9 cellular contexts compared by ENCODE assay signal in genomic region chr7:134690016-134690415, GRCh38. TPM values are rescaled to one million over a fixed set of nuclear protein-coding genes. Genes with fewer than 3 reads are reported as not detected.
A peak's percentile ranks its signal among the peaks of the same experiment; 100 is the strongest.
DNase-seq lines count a peak whose midpoint lies in the region; ATAC-seq and TF ChIP-seq lines count a peak whose summit lies in the region.
"Had no signal": no experiment of that assay in that cellular context is flagged by ENCODE, and none has a peak within 500 bp of the region (broad histone marks: within the 10 kb centered on the region; RNA-seq: fewer than 3 reads in every experiment).

No MANE protein-coding gene starts in this region.

- H3K27ac Mint-ChIP-seq in stimulated activated effector memory CD8-positive, alpha-beta T cell treated with anti-CD3 and anti-CD28 coated beads, Interleukin-12 subunit alpha, Interleukin-12 subunit beta, amount 100 ng/mL, for 72 hours: no peak overlapping the region
- H3K27ac Mint-ChIP-seq: T-cell had no signal

- H3K9me3 Mint-ChIP-seq in stimulated activated effector memory CD8-positive, alpha-beta T cell treated with anti-CD3 and anti-CD28 coated beads, Interleukin-12 subunit alpha, Interleukin-12 subunit beta, amount 100 ng/mL, for 72 hours: no peaks in the 10 kb centered on the region
- H3K9me3 Mint-ChIP-seq: T-cell had no signal

- peaks cover 32 to 67% of the 10 kb centered on the region in 2 donors for H3K4me1 ChIP-seq in thoracic aorta (ENCODE audit: control insufficient read depth in 1 of 2, low read depth in 2 of 2)

- ATAC-seq in thoracic aorta (ENCODE audit: insufficient number of reproducible peaks, low FRiP score, low read depth): peak; percentile 50
- no peak for ATAC-seq in stimulated activated effector memory CD8-positive, alpha-beta T cell treated with anti-CD3 and anti-CD28 coated beads, Interleukin-12 subunit alpha, Interleukin-12 subunit beta, amount 100 ng/mL, for 72 hours
- no peak for ATAC-seq in GM18909 (IDR thresholded peaks at IDR 0.05; ENCODE audit: poor library complexity, unreplicated experiment)

- no peak overlapping the region for H3K4me3 Mint-ChIP-seq in stimulated activated effector memory CD8-positive, alpha-beta T cell treated with anti-CD3 and anti-CD28 coated beads, Interleukin-12 subunit alpha, Interleukin-12 subunit beta, amount 100 ng/mL, for 72 hours
- H3K4me3 Mint-ChIP-seq: T-cell had no signal

- no peaks in the 10 kb centered on the region for H3K9me3 ChIP-seq in thoracic aorta

- no peaks in the 10 kb centered on the region for H3K36me3 ChIP-seq in thoracic aorta

- H3K27me3 ChIP-seq in thoracic aorta (replicated peaks; ENCODE audit: insufficient read depth): no peaks in the 10 kb centered on the region

- peak overlapping the region; percentile 84 to 95 for H3K27ac ChIP-seq in thoracic aorta

- H3K4me3 ChIP-seq in thoracic aorta: peak overlapping the region; percentile 66

- no peaks in the 10 kb centered on the region for H3K4me1 Mint-ChIP-seq in stimulated activated effector memory CD8-positive, alpha-beta T cell treated with anti-CD3 and anti-CD28 coated beads, Interleukin-12 subunit alpha, Interleukin-12 subunit beta, amount 100 ng/mL, for 72 hours

- no peaks in the 10 kb centered on the region for H3K36me3 Mint-ChIP-seq in stimulated activated effector memory CD8-positive, alpha-beta T cell treated with anti-CD3 and anti-CD28 coated beads, Interleukin-12 subunit alpha, Interleukin-12 subunit beta, amount 100 ng/mL, for 72 hours
- H3K36me3 Mint-ChIP-seq: T-cell had no signal

- DNase-seq in NCI-H1694 (lab: John Stamatoyannopoulos, UW): peak; percentile 29
- DNase-seq in NCI-H1694 treated with DMSO at 0.1 percent for 48 hours (lab: John Stamatoyannopoulos, UW): no peak
- DNase-seq in amniotic epithelial cell (ENCODE audit: low read depth): peak; percentile 69
- DNase-seq in iris pigment epithelial cell (ENCODE audit: low read depth): peak; percentile 78
- DNase-seq in thoracic aorta (ENCODE audit: low spot score): no peak
- DNase-seq in NCI-H1436 (lab: John Stamatoyannopoulos, UW): no peak
- no peak for DNase-seq in stimulated activated effector memory CD8-positive, alpha-beta T cell treated with anti-CD3 and anti-CD28 coated beads, Interleukin-12 subunit alpha, Interleukin-12 subunit beta, amount 100 ng/mL, for 72 hours (ENCODE audit: low spot score in 2 of 2)
- DNase-seq: T-cell had no signal

- TF ChIP-seq CTCF in thoracic aorta (IDR thresholded peaks at IDR 0.05): peak; percentile 57

RNA-seq across cellular contexts. Expression of gene BPGM, which starts 43.4 kb away (rescaled TPM):
- 10 to 100 TPM; 20.0 to 22.3 TPM for total RNA-seq in thoracic aorta

Comparison
In these comparisons a context has a peak if more than half of its experiments do, and no peak if none do; other contexts are left out.
1. DNase-seq: peak in NCI-H1694 (single experiment), amniotic epithelial cell (single experiment) and iris pigment epithelial cell (single experiment); none in NCI-H1694 treated with DMSO at 0.1 percent for 48 hours (single experiment), thoracic aorta (single experiment), NCI-H1436 (single experiment) and stimulated activated effector memory CD8-positive, alpha-beta T cell treated with anti-CD3 and anti-CD28 coated beads, Interleukin-12 subunit alpha, Interleukin-12 subunit beta, amount 100 ng/mL, for 72 hours (0 of 2).